ENCODE assay signal across 8 cellular contexts in genomic region chr5:154445422-154446182, GRCh38. TPM values are rescaled to one million over a fixed set of nuclear protein-coding genes. Genes with fewer than 3 reads are reported as not detected.
DNase-seq lines count a peak whose midpoint lies in the region; ATAC-seq, FAIRE-seq and TF ChIP-seq lines count a peak whose summit lies in the region.

Gene SAP30L (plus strand): TSS chr5:154445997. CDS start chr5:154446605, 608 bp downstream.

- no peaks in the 10 kb centered on the region for H3K27me3 ChIP-seq in BJ (ENCODE audit: control insufficient read depth, insufficient read depth, low read length)

- H3K4me3 ChIP-seq in BJ (ENCODE audit: low read depth, low read length), result peak within 1 kb of the TSS; percentile 92
- H3K4me3 ChIP-seq in choroid plexus epithelial cell (ENCODE audit: low read depth, low read length), result peak within 1 kb of the TSS; percentile 94

- no peak for TF ChIP-seq CTCF in BJ (IDR thresholded peaks at IDR 0.05; ENCODE audit: insufficient read depth, low read depth, low read length)
- TF ChIP-seq CTCF in choroid plexus epithelial cell (conservative IDR thresholded peaks at IDR 0.05; ENCODE audit: low read depth, low read length), result no peak

- ATAC-seq in HG03442 (IDR thresholded peaks at IDR 0.05; ENCODE audit: unreplicated experiment), result peak; percentile 93

- peak; percentile 86 for FAIRE-seq in GM19239 (lab: Jason Lieb, UNC)

- POLR2A ChIA-PET in BJ (lab: Charles Lee), result no interaction called here

- CTCF ChIA-PET in BJ (lab: Yijun Ruan, JAX), result no interaction called here

- peaks cover 5% of the 10 kb centered on the region for H3K36me3 ChIP-seq in BJ (ENCODE audit: control insufficient read depth, insufficient read depth, low read length)

- peak; percentile 78 for DNase-seq in BJ (ENCODE audit: low read depth)
- DNase-seq in GM19239 (ENCODE audit: insufficient read length, low spot score), result peak; percentile 98
- DNase-seq in NCI-H524 treated with DMSO at 0.1 percent for 48 hours (lab: John Stamatoyannopoulos, UW), result peak; percentile 68
- peak; percentile 90 to 96 for DNase-seq in activated CD4-positive, alpha-beta T cell treated with anti-CD3 and anti-CD28 coated beads for 4 hours
- DNase-seq in choroid plexus epithelial cell (ENCODE audit: low read depth), result peak; percentile 93
- peak; percentile 96 for DNase-seq in kidney tubule cell (ENCODE audit: low spot score)
- DNase-seq in stimulated activated CD4-positive, alpha-beta T cell treated with anti-CD3 and anti-CD28 coated beads, Interleukin-1b, Interleukin-23, amount 100 ng/mL, for 1 hour (ENCODE audit: low read depth in 2 of 2), result peak; percentile 82 to 87

RNA-seq across cellular contexts. Expression of gene SAP30L, which starts in this region (rescaled TPM):
- polyA plus RNA-seq in BJ (2011; rRNA removed), result 26.3 and 41.2 TPM in 2 replicates
- polyA minus RNA-seq in BJ (2011; rRNA and poly(A)+ RNA removed), result 12.1 and 12.9 TPM in 2 replicates

Comparison
In these comparisons a context has a peak if more than half of its experiments do, and no peak if none do; other contexts are left out.
1. Peak in every context shown above with its lines: DNase-seq, ATAC-seq and H3K4me3 ChIP-seq.